In genomic region chr12:108170164-108170563, GRCh38 we compare ENCODE assay signal across 31 cellular contexts. TPM values are rescaled to one million over a fixed set of nuclear protein-coding genes. Genes with fewer than 3 reads are reported as not detected.
"Had no signal": no experiment of that assay in that cellular context is flagged by ENCODE, and none has a peak within 500 bp of the region (broad histone marks: within the 10 kb centered on the region; RNA-seq: fewer than 3 reads in every experiment).

No MANE protein-coding gene starts in this region.

- H3K4me1 ChIP-seq: parathyroid adenoma, psoas muscle, spleen, stomach, transverse colon, upper lobe of right lung, uterus had no signal

- H3K27me3 Mint-ChIP-seq: stimulated activated memory B cell treated with anti-CD40 and anti-IgM and Interleukin-4, amounts not matched to agents 10 μg/mL and 1 μg/mL and 100 μg/mL, for 72 hours had no signal

- H3K36me3 ChIP-seq: neural progenitor cell, ovary, spleen, stomach, thoracic aorta, tibial artery, transverse colon, upper lobe of right lung, uterus had no signal

- H3K27me3 ChIP-seq: neural progenitor cell, ovary, tibial artery, transverse colon, upper lobe of right lung, uterus had no signal

- H3K9ac ChIP-seq: neural progenitor cell, parathyroid adenoma had no signal

- H3K79me2 ChIP-seq: parathyroid adenoma had no signal

- H3K27ac ChIP-seq: neural progenitor cell, ovary, parathyroid adenoma, psoas muscle, skin epidermis, spleen, thoracic aorta, tibial artery, transverse colon, upper lobe of right lung, uterus had no signal

- ATAC-seq: naive thymus-derived CD4-positive, alpha-beta T cell; natural killer cell; psoas muscle; right cardiac atrium; sciatic nerve; stimulated activated memory B cell treated with anti-CD40 and anti-IgM and Interleukin-4, amounts not matched to agents 10 μg/mL and 1 μg/mL and 100 μg/mL, for 72 hours; stimulated activated naive CD8-positive, alpha-beta T cell treated with anti-CD3 and anti-CD28 coated beads, Interleukin-15, Interleukin-2, amounts not matched to agents 100 U/mL and 50 U/mL, for 24 hours; upper lobe of right lung had no signal

- H2AFZ ChIP-seq: neural progenitor cell, parathyroid adenoma had no signal

- H3K4me3 Mint-ChIP-seq: natural killer cell; nephron; neural progenitor cell; stimulated activated memory B cell treated with anti-CD40 and anti-IgM and Interleukin-4, amounts not matched to agents 10 μg/mL and 1 μg/mL and 100 μg/mL, for 72 hours; type B pancreatic cell had no signal

- H3K4me2 ChIP-seq: neural progenitor cell, smooth muscle cell had no signal

- H3K4me3 ChIP-seq: neural progenitor cell, ovary, psoas muscle, skin epidermis, smooth muscle cell, spleen, stomach, thoracic aorta, tibial artery, transverse colon, upper lobe of right lung, uterus had no signal

- H3K9me3 Mint-ChIP-seq: naive thymus-derived CD4-positive, alpha-beta T cell; natural killer cell; nephron; neural progenitor cell; stimulated activated memory B cell treated with anti-CD40 and anti-IgM and Interleukin-4, amounts not matched to agents 10 μg/mL and 1 μg/mL and 100 μg/mL, for 72 hours; type B pancreatic cell had no signal

- H3K27ac Mint-ChIP-seq: naive thymus-derived CD4-positive, alpha-beta T cell; natural killer cell; nephron; neural progenitor cell; progenitor cell of endocrine pancreas; stimulated activated memory B cell treated with anti-CD40 and anti-IgM and Interleukin-4, amounts not matched to agents 10 μg/mL and 1 μg/mL and 100 μg/mL, for 72 hours had no signal

- DNase-seq: naive thymus-derived CD4-positive, alpha-beta T cell; natural killer cell; occipital lobe; ovary; posterior cingulate gyrus; psoas muscle; right cardiac atrium; spleen; stimulated activated CD4-positive, alpha-beta T cell treated with anti-CD3 and anti-CD28 coated beads, Interleukin-12 subunit alpha, Interleukin-12 subunit beta, amount 100 ng/mL, for 4 hours; stimulated activated CD4-positive, alpha-beta T cell treated with anti-CD3 and anti-CD28 coated beads, Interleukin-1b, Interleukin-23, amount 100 ng/mL, for 48 hours; stimulated activated CD4-positive, alpha-beta T cell treated with anti-CD3 and anti-CD28 coated beads, Interleukin-4, amount 100 ng/mL, for 1 hour; stimulated activated CD4-positive, alpha-beta T cell treated with anti-CD3 and anti-CD28 coated beads, Interleukin-4, amount 100 ng/mL, for 4 hours; stimulated activated CD8-positive, alpha-beta memory T cell treated with anti-CD3 and anti-CD28 coated beads, Interleukin-4, amount 100 ng/mL, for 48 hours; stimulated activated naive CD4-positive, alpha-beta T cell; stimulated activated naive CD8-positive, alpha-beta T cell treated with anti-CD3 and anti-CD28 coated beads, Interleukin-15, Interleukin-2, amounts not matched to agents 100 U/mL and 50 U/mL, for 24 hours; stomach; tibial artery; transverse colon; upper lobe of right lung; uterus had no signal

- H3K36me3 Mint-ChIP-seq: naive thymus-derived CD4-positive, alpha-beta T cell; natural killer cell; neural progenitor cell; stimulated activated memory B cell treated with anti-CD40 and anti-IgM and Interleukin-4, amounts not matched to agents 10 μg/mL and 1 μg/mL and 100 μg/mL, for 72 hours; type B pancreatic cell had no signal

- H3K9me3 ChIP-seq: ovary, psoas muscle, spleen, stomach, thoracic aorta, tibial artery, transverse colon, upper lobe of right lung, uterus had no signal

- H3K4me1 Mint-ChIP-seq: naive thymus-derived CD4-positive, alpha-beta T cell; natural killer cell; nephron; stimulated activated memory B cell treated with anti-CD40 and anti-IgM and Interleukin-4, amounts not matched to agents 10 μg/mL and 1 μg/mL and 100 μg/mL, for 72 hours had no signal

RNA-seq across cellular contexts. Expression of gene WSCD2, which starts 41.1 kb away (rescaled TPM):
- total RNA-seq: naive thymus-derived CD4-positive, alpha-beta T cell; progenitor cell of endocrine pancreas; renal cortical epithelial cell had no signal
- polyA plus RNA-seq: naive thymus-derived CD4-positive, alpha-beta T cell had no signal
